Comparison of ENCODE assay signal across 27 cellular contexts in genomic region chr18:34399892-34400291, GRCh38.
"Had no signal": no experiment of that assay in that cellular context is flagged by ENCODE, and none has a peak within 500 bp of the region (broad histone marks: within the 10 kb centered on the region; RNA-seq: fewer than 3 reads in every experiment).

No MANE protein-coding gene starts in this region.

- ATAC-seq: activated CD4-positive, CD25-positive, alpha-beta regulatory T cell treated with anti-CD3 and anti-CD28 coated beads, Interleukin-2, amount 50 U/mL, for 24 hours; activated CD8-positive, alpha-beta T cell treated with anti-CD3 and anti-CD28 coated beads for 36 hours; activated naive CD4-positive, alpha-beta T cell treated with anti-CD3 and anti-CD28 coated beads, Interleukin-2, amount 50 U/mL, for 72 hours; esophagus mucosa; foreskin keratinocyte; T-helper 17 cell had no signal

- DNase-seq: activated B cell treated with CpG ODN at 0.5 μM for 24 hours; activated CD4-positive, alpha-beta T cell treated with anti-CD3 and anti-CD28 coated beads for 48 hours; activated CD4-positive, alpha-beta T cell treated with anti-CD3 and anti-CD28 coated beads, Interleukin-2, amount 50 U/mL, for 1 hour; activated CD4-positive, alpha-beta T cell treated with anti-CD3 and anti-CD28 coated beads, Interleukin-2, amount 50 U/mL, for 48 hours; activated CD8-positive, alpha-beta memory T cell treated with anti-CD3 and anti-CD28 coated beads for 24 hours; activated CD8-positive, alpha-beta T cell treated with anti-CD3 and anti-CD28 coated beads for 36 hours; activated gamma-delta T cell; activated naive CD4-positive, alpha-beta T cell; activated naive CD4-positive, alpha-beta T cell treated with anti-CD3 and anti-CD28 coated beads, Interleukin-2, amount 10 ng/mL, durations not matched to agents 7 days and 5 days; activated naive CD8-positive, alpha-beta T cell treated with anti-CD3 and anti-CD28 coated beads, Interleukin-2, amount 10 ng/mL, durations not matched to agents 7 days and 5 days; activated T-cell treated with anti-CD3 and anti-CD28 coated beads, Interleukin-2, amount 50 U/mL, for 1 hour; activated T-cell treated with anti-CD3 and anti-CD28 coated beads, Interleukin-2, amount 50 U/mL, for 48 hours; brain microvascular endothelial cell; dorsolateral prefrontal cortex; effector memory CD4-positive, alpha-beta T cell; endodermal cell; foreskin keratinocyte; gastrocnemius medialis; glutamatergic neuron; heart left ventricle; T-helper 1 cell; T-helper 17 cell; T1000; WERI-Rb-1 had no signal
